Comparison of ENCODE assay signal across 8 cellular contexts in genomic region chr12:24839268-24839791, GRCh38.
DNase-seq lines count a peak whose midpoint lies in the region; ATAC-seq lines count a peak whose summit lies in the region.

No MANE protein-coding gene starts in this region.

- DNase-seq in stimulated activated naive CD4-positive, alpha-beta T cell treated with Interleukin-2 at 50 U/mL for 16 hours (lab: John Stamatoyannopoulos, UW): peak; percentile 80
- DNase-seq in stimulated activated naive CD4-positive, alpha-beta T cell (lab: John Stamatoyannopoulos, UW): no peak
- peak; percentile 3 for DNase-seq in activated naive CD8-positive, alpha-beta T cell treated with anti-CD3 and anti-CD28 coated beads, Interleukin-2, amount 50 U/mL, for 16 hours (ENCODE audit: low read depth, low spot score)
- DNase-seq in stimulated activated CD8-positive, alpha-beta memory T cell treated with anti-CD3 and anti-CD28 coated beads, Interleukin-15, amount 100 ng/mL, for 48 hours (ENCODE audit: low read depth in 2 of 2): peak; percentile 60 to 72
- DNase-seq in NCI-H748 (lab: John Stamatoyannopoulos, UW; ENCODE audit: unreplicated experiment): no peak
- no peak for DNase-seq in NCI-H146 treated with DMSO at 0.1 percent for 48 hours (lab: John Stamatoyannopoulos, UW; ENCODE audit: unreplicated experiment)
- DNase-seq in effector CD4-positive, alpha-beta T cell: no peak

- peak; percentile 90 for ATAC-seq in HG03457 (IDR thresholded peaks at IDR 0.05; ENCODE audit: unreplicated experiment)

Comparison
In these comparisons a context has a peak if more than half of its experiments do, and no peak if none do; other contexts are left out.
1. DNase-seq: peak in stimulated activated naive CD4-positive, alpha-beta T cell treated with Interleukin-2 at 50 U/mL for 16 hours (single experiment), activated naive CD8-positive, alpha-beta T cell treated with anti-CD3 and anti-CD28 coated beads, Interleukin-2, amount 50 U/mL, for 16 hours (single experiment) and stimulated activated CD8-positive, alpha-beta memory T cell treated with anti-CD3 and anti-CD28 coated beads, Interleukin-15, amount 100 ng/mL, for 48 hours (2 of 2); none in stimulated activated naive CD4-positive, alpha-beta T cell (0 of 6), NCI-H748 (single experiment), NCI-H146 treated with DMSO at 0.1 percent for 48 hours (single experiment) and effector CD4-positive, alpha-beta T cell (single experiment).